In genomic region chr7:18538554-18539250, GRCh38 we compare ENCODE assay signal across 1 cellular context.
TF ChIP-seq lines count a peak whose summit lies in the region.

No MANE protein-coding gene starts in this region.

TF ChIP-seq in GM12878, 131 proteins besides CTCF, POLR2A, EP300 and RAD21 (continued from another document):
- TF ChIP-seq RELA (IDR thresholded peaks at IDR 0.05; ENCODE audit: borderline replicate concordance, partially characterized antibody) (no peak), MEF2A (IDR thresholded peaks at IDR 0.05; ENCODE audit: insufficient read depth, low read depth, low read length) (0 out of 2 replicates have a peak, but pooled peaks have one; percentile 28), ZNF622 (IDR thresholded peaks at IDR 0.05) (no peak), HSF1 (IDR thresholded peaks at IDR 0.05; ENCODE audit: low read depth, low read length) (no peak), TCF7 (IDR thresholded peaks at IDR 0.05; ENCODE audit: borderline replicate concordance) (no peak), ZBTB4 (CRISPR knock-in tag; IDR thresholded peaks at IDR 0.05) (no peak), TAF1 (IDR thresholded peaks at IDR 0.05; ENCODE audit: borderline replicate concordance, low read depth, low read length) (no peak), MTA2 (IDR thresholded peaks at IDR 0.05; ENCODE audit: low read depth) (peak; percentile 61), NR2C2 (IDR thresholded peaks at IDR 0.05; ENCODE audit: borderline replicate concordance, control insufficient read depth, insufficient read length, low read depth) (no peak), GATAD2B (conservative IDR thresholded peaks at IDR 0.05; ENCODE audit: low read depth) (no peak)
